Comparison of ENCODE assay signal across 17 cellular contexts in the genomic region with DNA sequence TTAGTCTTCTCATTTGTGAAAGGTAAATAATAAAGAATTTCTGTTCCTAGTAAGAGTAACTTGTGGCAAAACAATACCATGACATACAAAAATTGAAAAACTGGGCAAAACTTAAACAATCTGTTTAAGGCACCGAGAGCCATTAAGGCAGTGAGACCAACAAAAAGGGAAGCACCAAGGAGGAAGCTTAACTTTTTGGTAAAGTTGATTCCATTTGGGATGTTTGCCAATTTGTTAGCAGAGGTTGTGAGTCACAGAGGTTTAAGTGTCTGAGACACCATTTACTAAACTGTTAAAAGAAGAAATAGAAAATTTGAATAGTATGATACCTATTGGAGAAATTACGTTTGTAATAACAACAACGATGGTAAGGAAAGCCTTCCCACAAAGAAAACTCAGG. TPM values are rescaled to one million over a fixed set of nuclear protein-coding genes. Genes with fewer than 3 reads are reported as not detected.
A peak's percentile ranks its signal among the peaks of the same experiment; 100 is the strongest.
DNase-seq lines count a peak whose midpoint lies in the region; ATAC-seq and TF ChIP-seq lines count a peak whose summit lies in the region.
"Had no signal": no experiment of that assay in that cellular context is flagged by ENCODE, and none has a peak within 500 bp of the region (broad histone marks: within the 10 kb centered on the region; RNA-seq: fewer than 3 reads in every experiment).

No MANE protein-coding gene starts in this region.

- peaks cover 47 to 50% of the 10 kb centered on the region in 2 donors for H3K4me1 Mint-ChIP-seq in natural killer cell

- no peak for ATAC-seq in natural killer cell

- H3K4me3 Mint-ChIP-seq in natural killer cell = no peak overlapping the region
- H3K4me3 Mint-ChIP-seq: activated CD4-positive, alpha-beta memory T cell treated with anti-CD3 and anti-CD28 coated beads, Interleukin-2, amount 10 ng/mL, durations not matched to agents 7 days and 5 days; dendritic cell treated with granulocyte-macrophage colony-stimulating factor and Interleukin-4, amounts not matched to agents 40 ng/mL and 50 ng/mL, for 4 days; HFFc6 had no signal

- no peaks in the 10 kb centered on the region for H3K36me3 ChIP-seq in A673 (ENCODE audit: insufficient read depth, low read length, poor library complexity, severe bottlenecking)

- H3K27ac Mint-ChIP-seq in natural killer cell = no peak overlapping the region
- H3K27ac Mint-ChIP-seq: dendritic cell treated with granulocyte-macrophage colony-stimulating factor and Interleukin-4, amounts not matched to agents 40 ng/mL and 50 ng/mL, for 4 days; HFFc6 had no signal

- POLR2A ChIA-PET in A673 (lab: Charles Lee; ENCODE audit: low non-redundant PET) = interaction anchor here (0.7 kb wide), 1 partner anchor 37 kb away, joined by 4 read pairs; no protein-coding TSS in a partner anchor

- H3K36me3 Mint-ChIP-seq in natural killer cell = no peaks in the 10 kb centered on the region

- H3K9me3 ChIP-seq in A673 (ENCODE audit: low read depth, low read length, poor library complexity, severe bottlenecking) = no peaks in the 10 kb centered on the region
- H3K9me3 ChIP-seq: right atrium auricular region had no signal

- CTCF ChIA-PET in A673 (lab: Charles Lee) = no interaction called here

- no peaks in the 10 kb centered on the region for H3K9me3 Mint-ChIP-seq in natural killer cell
- H3K9me3 Mint-ChIP-seq: activated CD4-positive, alpha-beta memory T cell treated with anti-CD3 and anti-CD28 coated beads, Interleukin-2, amount 10 ng/mL, durations not matched to agents 7 days and 5 days; HFFc6 had no signal

- no peak overlapping the region for H3K4me3 ChIP-seq in A673 (ENCODE audit: low read depth, low read length, poor library complexity, severe bottlenecking)
- H3K4me3 ChIP-seq in epithelial cell of esophagus (ENCODE audit: low read length) = no peak overlapping the region
- H3K4me3 ChIP-seq: right atrium auricular region had no signal

- H3K27ac ChIP-seq in A673 (ENCODE audit: low read depth, low read length, poor library complexity, severe bottlenecking) = no peak overlapping the region
- H3K27ac ChIP-seq: right atrium auricular region had no signal

- peak; percentile 28 for DNase-seq in A673 (ENCODE audit: low spot score)
- DNase-seq in HCEC 1CT = peak; percentile 47
- peak; percentile 51 for DNase-seq in SIG-M5 (lab: John Stamatoyannopoulos, UW)
- peak; percentile 75 for DNase-seq in epithelial cell of esophagus (ENCODE audit: low read depth)
- DNase-seq in stimulated activated CD8-positive, alpha-beta memory T cell treated with anti-CD3 and anti-CD28 coated beads, Interleukin-4, amount 100 ng/mL, for 48 hours = no peak
- DNase-seq in posterior vena cava (ENCODE audit: low spot score) = no peak
- no peak for DNase-seq in natural killer cell
- DNase-seq in NCI-H69 (lab: John Stamatoyannopoulos, UW) = no peak
- DNase-seq: activated CD4-positive, alpha-beta memory T cell treated with anti-CD3 and anti-CD28 coated beads, Interleukin-2, amount 10 ng/mL, durations not matched to agents 7 days and 5 days; HFFc6; NCI-H1694 treated with DMSO at 0.1 percent for 48 hours; stimulated activated CD4-positive, alpha-beta T cell treated with anti-CD3 and anti-CD28 coated beads, Interleukin-4, amount 100 ng/mL, for 1 hour; stimulated activated naive CD4-positive, alpha-beta T cell treated with Interleukin-2 at 50 U/mL for 16 hours had no signal

- intact Hi-C loops in A673 (cut with micrococcal nuclease; ENCODE audit: unreplicated experiment) = no loop called here
- intact Hi-C loops in posterior vena cava (cut with DNase I) = no loop called here
- intact Hi-C loops in natural killer cell (cut with micrococcal nuclease) = no loop called here

- no peaks in the 10 kb centered on the region for H3K27me3 ChIP-seq in A673 (replicated peaks; ENCODE audit: insufficient read depth, low read depth, low read length, poor library complexity)
- H3K27me3 ChIP-seq: right atrium auricular region had no signal

- no peaks in the 10 kb centered on the region for H3K4me1 ChIP-seq in A673 (ENCODE audit: insufficient read depth, low read length, poor library complexity, severe bottlenecking)
- H3K4me1 ChIP-seq: right atrium auricular region had no signal

- no peaks in the 10 kb centered on the region for H3K27me3 Mint-ChIP-seq in natural killer cell (ENCODE audit: low read depth in 2 of 2)

- TF ChIP-seq CTCF in A673 (conservative IDR thresholded peaks at IDR 0.05; ENCODE audit: low read depth, low read length) (no peak), epithelial cell of esophagus (IDR thresholded peaks at IDR 0.05; ENCODE audit: insufficient read depth, low read depth, low read length, missing control alignments) (no peak), natural killer cell (IDR thresholded peaks at IDR 0.05) (no peak)

- BruUV-seq in A673 (replicated peaks; lab: Mats Ljungman, UMichigan) = no TSS peak

RNA-seq across cellular contexts. Expression of gene SLC35G3, which starts 4.9 kb away (rescaled TPM):
- not detected in 2 replicates for total RNA-seq in A673 (2021)
- not detected for total RNA-seq in posterior vena cava
- not detected for total RNA-seq in natural killer cell
- total RNA-seq: activated CD4-positive, alpha-beta memory T cell treated with anti-CD3 and anti-CD28 coated beads, Interleukin-2, amount 10 ng/mL, durations not matched to agents 7 days and 5 days; frontal cortex; HFFc6; kidney epithelial cell; right atrium auricular region had no signal

RNA-seq across cellular contexts. Expression of gene UNC45B, which starts 41.7 kb away (rescaled TPM):
- total RNA-seq in A673 (2021) (not detected in 2 replicates), posterior vena cava (not detected), natural killer cell (1 to 10 TPM in 2 of 3 donors, under 1 TPM in 1; 0.78 to 1.4 (median 1.2) TPM)
- total RNA-seq: HFFc6, kidney epithelial cell had no signal

RNA-seq across cellular contexts. Expression of gene NLE1, which starts 47.2 kb away (rescaled TPM):
- total RNA-seq in A673 (2021) = 18.1 and 23.3 TPM in 2 replicates
- total RNA-seq in posterior vena cava = 1 to 10 TPM; 8.4 to 9.1 TPM
- 1 to 10 TPM; 4.0 to 7.9 (median 6.1) TPM for total RNA-seq in natural killer cell

RNA-seq across cellular contexts. Expression of gene SLFN5, which starts 53.6 kb away (rescaled TPM):
- total RNA-seq in A673 (2021) (5.2 and 5.3 TPM in 2 replicates), posterior vena cava (10 to 100 TPM; 41.6 to 46.3 TPM), natural killer cell (100 to 1,000 TPM; 118 to 164 (median 141) TPM)

Comparison
In these comparisons a context has a peak if more than half of its experiments do, and no peak if none do; other contexts are left out.
1. DNase-seq: peak in A673 (single experiment), HCEC 1CT (single experiment), SIG-M5 (single experiment) and epithelial cell of esophagus (single experiment); none in stimulated activated CD8-positive, alpha-beta memory T cell treated with anti-CD3 and anti-CD28 coated beads, Interleukin-4, amount 100 ng/mL, for 48 hours (single experiment), posterior vena cava (single experiment), natural killer cell (single experiment) and NCI-H69 (single experiment).